Comparison of ENCODE assay signal across 21 cellular contexts in the genomic region with DNA sequence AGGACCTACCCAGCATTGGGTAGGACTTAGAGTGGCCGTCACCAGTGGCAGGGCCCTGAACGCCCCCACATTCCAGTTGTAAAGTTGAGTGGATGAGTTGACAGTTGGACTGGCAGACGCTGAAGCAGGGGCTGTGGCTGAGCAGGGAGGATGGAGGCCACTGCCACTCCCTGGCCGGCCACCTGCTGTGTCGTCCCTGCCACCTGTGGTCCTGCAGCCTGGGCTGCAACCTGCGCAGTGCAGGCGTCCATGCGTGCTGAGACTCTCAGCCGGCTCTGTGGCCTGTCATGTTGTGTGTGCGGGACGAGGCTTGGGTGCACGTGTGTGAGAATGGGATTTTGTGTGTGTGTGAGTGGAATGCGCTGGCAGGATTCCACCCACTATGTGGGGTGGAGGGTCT.
A peak's percentile ranks its signal among the peaks of the same experiment; 100 is the strongest.
DNase-seq lines count a peak whose midpoint lies in the region; FAIRE-seq and TF ChIP-seq lines count a peak whose summit lies in the region.
"Had no signal": no experiment of that assay in that cellular context is flagged by ENCODE, and none has a peak within 500 bp of the region (broad histone marks: within the 10 kb centered on the region; RNA-seq: fewer than 3 reads in every experiment).

No MANE protein-coding gene starts in this region.

- H3K4me1 ChIP-seq in kidney (ENCODE audit: control insufficient read depth in 1 of 2, insufficient read depth in 1 of 2, low read depth in 1 of 2, low read length in 2 of 2) (no peaks in the 10 kb centered on the region), trophoblast cell (ENCODE audit: control insufficient read depth in 1 of 2, insufficient read depth in 2 of 2, low read length in 2 of 2) (no peaks in the 10 kb centered on the region), GM23248 (ENCODE audit: insufficient read depth) (no peaks in the 10 kb centered on the region)
- H3K4me1 ChIP-seq: BE2C, HAP-1 had no signal

- in situ Hi-C loops in GM23248 (cut with MboI), result no loop called here

- H4K8ac ChIP-seq in trophoblast cell (ENCODE audit: low read depth, low read length), result no peak overlapping the region

- H2AFZ ChIP-seq in trophoblast cell (ENCODE audit: insufficient read depth, low read length, poor library complexity), result no peak overlapping the region
- no peak overlapping the region for H2AFZ ChIP-seq in GM23248

- H2BK5ac ChIP-seq in trophoblast cell (ENCODE audit: low read depth, low read length, poor library complexity), result no peak overlapping the region

- WGBS in trophoblast cell (ENCODE audit: extremely low coverage, insufficient coverage, insufficient read length), result no CpG with 5 or more reads among the region's 13 CpGs
- WGBS in GM23248 (ENCODE audit: low coverage in 1 of 2, low lambda C conversion rate in 2 of 2, missing lambda C conversion rate in 2 of 2), 2 experiments, result 65 to 68% methylated on average over 13 of the region's 13 CpGs

- no peak overlapping the region for H4K12ac ChIP-seq in trophoblast cell (ENCODE audit: low read depth, low read length)

- no peak overlapping the region for H3K14ac ChIP-seq in trophoblast cell (ENCODE audit: low read length)

- H3K4me2 ChIP-seq in trophoblast cell (ENCODE audit: low read length), result no peak overlapping the region
- no peak overlapping the region for H3K4me2 ChIP-seq in GM23248 (ENCODE audit: unreplicated experiment)

- H3K4me3 ChIP-seq in kidney (ENCODE audit: low read length in 2 of 2), result no peak overlapping the region
- peak overlapping the region; percentile 21 for H3K4me3 ChIP-seq in trophoblast cell (ENCODE audit: low read depth, low read length)
- no peak overlapping the region for H3K4me3 ChIP-seq in GM23248
- H3K4me3 ChIP-seq: GM12878, HAP-1 had no signal

- DNase-seq in kidney (peak; percentile 41), trophoblast cell (no peak), GM23248 (no peak), RPMI8226 (no peak), NCI-H2029 treated with DMSO at 0.1 percent for 48 hours (lab: John Stamatoyannopoulos, UW) (no peak)
- DNase-seq: ACHN; BE2C; C1 segment of cervical spinal cord; CD4-positive, CD25-positive, alpha-beta regulatory T cell; CD8-positive, alpha-beta memory T cell; COR-L47; DMS 273 treated with DMSO at 0.1 percent for 48 hours; DMS53; DND-41; EL had no signal

- no peaks in the 10 kb centered on the region for H4K20me1 ChIP-seq in GM23248 (ENCODE audit: insufficient read depth)

- H3K4ac ChIP-seq in trophoblast cell (ENCODE audit: low read depth, low read length), result no peak overlapping the region

- H3K9ac ChIP-seq in kidney (ENCODE audit: low read length in 2 of 2), result no peak overlapping the region
- H3K9ac ChIP-seq in trophoblast cell (ENCODE audit: low read length), result no peak overlapping the region
- no peak overlapping the region for H3K9ac ChIP-seq in GM23248

- no peak overlapping the region for H2BK120ac ChIP-seq in trophoblast cell (ENCODE audit: insufficient read depth, low read length, poor library complexity)

- H3K18ac ChIP-seq in trophoblast cell (ENCODE audit: low read length), result no peak overlapping the region

- no peak overlapping the region for H2AK5ac ChIP-seq in trophoblast cell (ENCODE audit: low read length)

- no peaks in the 10 kb centered on the region for H3F3A ChIP-seq in GM23248 (ENCODE audit: insufficient read depth)

- no peak for TF ChIP-seq CTCF in VCaP (conservative IDR thresholded peaks at IDR 0.05)
- TF ChIP-seq CTCF in kidney (IDR thresholded peaks at IDR 0.05; ENCODE audit: borderline replicate concordance, extremely low read depth, insufficient read depth), result no peak

- no peaks in the 10 kb centered on the region for H3K79me2 ChIP-seq in trophoblast cell (ENCODE audit: control insufficient read depth, insufficient read depth, low read length, poor library complexity)
- H3K79me2 ChIP-seq in GM23248 (ENCODE audit: insufficient read depth), result no peaks in the 10 kb centered on the region

- H3K27ac ChIP-seq in VCaP (peak overlapping the region; percentile 71), kidney (ENCODE audit: low read depth in 2 of 2, low read length in 2 of 2) (no peak overlapping the region), trophoblast cell (ENCODE audit: low read depth, low read length) (no peak overlapping the region), GM23248 (no peak overlapping the region)
- H3K27ac ChIP-seq: HL-60 had no signal

- H3K36me3 ChIP-seq in kidney (ENCODE audit: control insufficient read depth in 1 of 2, insufficient read depth in 2 of 2, low read length in 2 of 2) (no peaks in the 10 kb centered on the region), trophoblast cell (ENCODE audit: control insufficient read depth in 1 of 2, insufficient read depth in 2 of 2, low read length in 2 of 2) (no peaks in the 10 kb centered on the region), GM23248 (ENCODE audit: low read depth) (no peaks in the 10 kb centered on the region)
- H3K36me3 ChIP-seq: BE2C, HAP-1 had no signal

- H3K27me3 ChIP-seq in trophoblast cell (ENCODE audit: insufficient read depth, low read length) (no peaks in the 10 kb centered on the region), GM23248 (replicated peaks; ENCODE audit: insufficient read depth) (no peaks in the 10 kb centered on the region)
- H3K27me3 ChIP-seq: BE2C had no signal

- intact Hi-C loops in kidney (cut with DNase I), result no loop called here

- H3K9me3 ChIP-seq in kidney (ENCODE audit: control insufficient read depth in 1 of 2, low read length in 2 of 2) (peaks cover 0 to 5% of the 10 kb centered on the region in 2 donors), trophoblast cell (ENCODE audit: insufficient read depth, low read depth, low read length) (peaks cover 73% of the 10 kb centered on the region), GM23248 (ENCODE audit: low read depth) (no peaks in the 10 kb centered on the region)
- H3K9me3 ChIP-seq: BE2C, HAP-1 had no signal

- no peak overlapping the region for H2BK12ac ChIP-seq in trophoblast cell (ENCODE audit: low read length)

- H3K9me2 ChIP-seq in GM23248 (ENCODE audit: insufficient read depth), result no peaks in the 10 kb centered on the region

- FAIRE-seq in kidney (lab: Jason Lieb, UNC), result no peak
- FAIRE-seq: A204.1, GM12878, GM19239 had no signal

- no peak overlapping the region for H4K91ac ChIP-seq in trophoblast cell (ENCODE audit: low read depth, low read length)

- no peaks in the 10 kb centered on the region for H3K79me1 ChIP-seq in trophoblast cell (ENCODE audit: low read length)

- no peak overlapping the region for H3K23ac ChIP-seq in trophoblast cell (ENCODE audit: low read length)
